Comparison of ENCODE assay signal across 2 cellular contexts in the genomic region with DNA sequence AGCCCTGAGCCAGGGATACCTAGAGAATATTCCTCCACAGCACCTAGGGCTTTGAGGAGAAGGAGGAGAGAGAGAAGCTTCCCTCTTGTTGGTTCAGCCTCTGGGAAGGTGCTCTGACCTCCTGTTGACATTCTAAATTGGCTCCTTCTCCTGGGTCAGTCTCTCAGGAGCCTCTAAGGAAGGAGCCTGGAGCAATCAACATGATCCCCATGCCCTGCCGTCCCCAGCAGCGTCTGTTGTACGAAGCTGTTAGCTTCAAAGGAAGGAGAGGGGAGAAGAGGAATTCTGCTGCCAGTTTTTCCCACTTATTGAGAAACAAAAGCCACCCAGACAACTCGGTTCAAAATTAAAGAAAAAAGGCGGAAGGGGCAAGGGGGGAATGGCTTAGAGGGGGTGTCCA.
TF ChIP-seq lines count a peak whose summit lies in the region.

No MANE protein-coding gene starts in this region.

TF ChIP-seq in GM23338, 12 proteins besides CTCF, POLR2A, EP300 and RAD21:
- no peak for TF ChIP-seq CREB1 (CRISPR knock-in tag; IDR thresholded peaks at IDR 0.05; ENCODE audit: low read depth)

TF ChIP-seq in IMR-90, 13 proteins besides CTCF, POLR2A, EP300 and RAD21:
- TF ChIP-seq CHD1 (IDR thresholded peaks at IDR 0.05; ENCODE audit: low read depth, low read length) (no peak), FOS (IDR thresholded peaks at IDR 0.05; ENCODE audit: low read depth, low read length) (no peak), SMC3 (IDR thresholded peaks at IDR 0.05; ENCODE audit: low read depth, low read length) (no peak), MXI1 (IDR thresholded peaks at IDR 0.05; ENCODE audit: borderline replicate concordance, low read depth, low read length) (no peak), RCOR1 (IDR thresholded peaks at IDR 0.05; ENCODE audit: insufficient replicate concordance, low read length) (no peak), BHLHE40 (IDR thresholded peaks at IDR 0.05; ENCODE audit: low read depth, low read length) (no peak)
